Comparison of ENCODE assay signal across 12 cellular contexts in genomic region chr1:222124602-222125001, GRCh38.
DNase-seq lines count a peak whose midpoint lies in the region; ATAC-seq, FAIRE-seq and TF ChIP-seq lines count a peak whose summit lies in the region.
"Had no signal": no experiment of that assay in that cellular context is flagged by ENCODE, and none has a peak within 500 bp of the region (broad histone marks: within the 10 kb centered on the region; RNA-seq: fewer than 3 reads in every experiment).

No MANE protein-coding gene starts in this region.

- no peak overlapping the region for H2AK5ac ChIP-seq in H1 (ENCODE audit: low read depth, low read length)

- H2BK15ac ChIP-seq in H1 (ENCODE audit: low read length) = no peak overlapping the region

- H3K36me3 Mint-ChIP-seq in osteocyte (ENCODE audit: unreplicated experiment) = no peaks in the 10 kb centered on the region

- H2BK5ac ChIP-seq in H1 (ENCODE audit: low read depth, low read length) = no peak overlapping the region

- FAIRE-seq in H1 (lab: Jason Lieb, UNC) = peak; percentile 85

- TF ChIP-seq POLR2A in H1 (IDR thresholded peaks at IDR 0.05; ENCODE audit: control extremely low read depth in 1 of 2, low read depth in 2 of 2, low read length in 2 of 2) (no peak), adrenal gland (IDR thresholded peaks at IDR 0.05) (no peak)

- no peak overlapping the region for H3K56ac ChIP-seq in H1 (replicated peaks; ENCODE audit: insufficient read length, low read depth, low read length)

- H3K4me2 ChIP-seq in H1 (ENCODE audit: insufficient read depth in 1 of 2, low read depth in 2 of 2, low read length in 2 of 2) = no peak overlapping the region

- no peak overlapping the region for H3K9ac ChIP-seq in H1 (replicated peaks in 1 of 4; ENCODE audit: extremely low read depth in 1 of 4, low read depth in 3 of 4, low read length in 3 of 4)

- no peaks in the 10 kb centered on the region for H3K4me1 Mint-ChIP-seq in osteocyte (ENCODE audit: unreplicated experiment)
- H3K4me1 Mint-ChIP-seq: activated B cell treated with CpG ODN at 0.5 μM for 24 hours had no signal

- intact Hi-C loops in adrenal gland (cut with DNase I) = no loop called here
- intact Hi-C loops in right cardiac atrium (cut with DNase I) = no loop called here

- H3K4me1 ChIP-seq in H1 (replicated peaks in 1 of 4; ENCODE audit: control insufficient read depth in 3 of 4, insufficient read depth in 4 of 4, low read length in 3 of 4) (no peaks in the 10 kb centered on the region), adrenal gland (replicated peaks in 1 of 2) (no peaks in the 10 kb centered on the region), right cardiac atrium (ENCODE audit: control insufficient read depth, insufficient read depth, low read length) (no peaks in the 10 kb centered on the region)

- H3K27me3 ChIP-seq in H1 (replicated peaks in 1 of 4; ENCODE audit: control insufficient read depth in 3 of 4, extremely low read depth in 1 of 4, insufficient read depth in 3 of 4, low read length in 3 of 4) (no peaks in the 10 kb centered on the region), adrenal gland (no peaks in the 10 kb centered on the region), right cardiac atrium (ENCODE audit: control insufficient read depth, insufficient read depth) (no peaks in the 10 kb centered on the region)

- H2AFZ ChIP-seq in H1 (ENCODE audit: low read length) = peak overlapping the region; percentile 95; the same call in 1 of the 2 replicates

- H2BK20ac ChIP-seq in H1 (ENCODE audit: low read length) = no peak overlapping the region

- H3K4me3 ChIP-seq in H1 (ENCODE audit: extremely low read depth in 1 of 4, insufficient read depth in 2 of 4, low read depth in 3 of 4, low read length in 4 of 4) = no peak overlapping the region
- no peak overlapping the region for H3K4me3 ChIP-seq in adrenal gland
- no peak overlapping the region for H3K4me3 ChIP-seq in right cardiac atrium (ENCODE audit: low read length)

- H2BK120ac ChIP-seq in H1 (replicated peaks; ENCODE audit: low read depth, low read length) = no peak overlapping the region

- no peak for ATAC-seq in GM18517 (IDR thresholded peaks at IDR 0.05; ENCODE audit: unreplicated experiment)
- ATAC-seq in right cardiac atrium = no peak

- POLR2A ChIA-PET in H1 (lab: Charles Lee; ENCODE audit: partially characterized antibody) = no interaction called here

- CTCF ChIA-PET in H1 (lab: Charles Lee; ENCODE audit: partially characterized antibody) = interaction anchor here (0.6 to 6.3 kb wide), 29 partner anchors 9 to 642 kb away, joined by 3 to 60 read pairs (median 4); no protein-coding TSS in a partner anchor

- H3K27ac ChIP-seq in H1 (ENCODE audit: low read depth, low read length) (no peak overlapping the region), adrenal gland (no peak overlapping the region), right cardiac atrium (ENCODE audit: low read length) (no peak overlapping the region)
- H3K27ac ChIP-seq: RWPE1 had no signal

- H3K23me2 ChIP-seq in H1 (ENCODE audit: low read depth, low read length) = no peaks in the 10 kb centered on the region

- H3K36me3 ChIP-seq in H1 (ENCODE audit: control insufficient read depth in 2 of 4, insufficient read depth in 4 of 4, low read length in 3 of 4) (no peaks in the 10 kb centered on the region), adrenal gland (replicated peaks in 1 of 2) (no peaks in the 10 kb centered on the region)

- no peak overlapping the region for H4K5ac ChIP-seq in H1 (ENCODE audit: insufficient read length, low read depth, low read length)

- H3K23ac ChIP-seq in H1 (ENCODE audit: insufficient read length) = no peak overlapping the region

- H3K18ac ChIP-seq in H1 (ENCODE audit: extremely low read depth, low read length) = no peak overlapping the region; the same call in 1 of the 2 replicates

- H3K27me3 Mint-ChIP-seq in osteocyte (ENCODE audit: unreplicated experiment) = peaks cover 10% of the 10 kb centered on the region
- H3K27me3 Mint-ChIP-seq: activated B cell treated with CpG ODN at 0.5 μM for 24 hours had no signal

- 55% methylated on average over 1 of the region's 1 CpG; no CpG with 5 or more reads in 1 of the 2 experiments for WGBS in H1 (ENCODE audit: extremely low coverage in 1 of 2, insufficient coverage in 1 of 2, insufficient read length in 1 of 2, insufficient replicate concordance in 2 of 2, low coverage in 1 of 2, low lambda C conversion rate in 2 of 2, missing lambda C conversion rate in 1 of 2), 2 experiments
- WGBS in adrenal gland, 4 donors = 0 to 40% (median 31%) methylated on average over 1 of the region's 1 CpG
- WGBS in right cardiac atrium = 51% methylated on average over 1 of the region's 1 CpG

- H3K79me1 ChIP-seq in H1 (ENCODE audit: low read depth, low read length) = no peaks in the 10 kb centered on the region

- TF ChIP-seq EP300 in H1 (IDR thresholded peaks at IDR 0.05; ENCODE audit: borderline replicate concordance in 1 of 2, low read depth in 2 of 2, low read length in 2 of 2) = no peak

- no peaks in the 10 kb centered on the region for H3K79me2 ChIP-seq in H1 (ENCODE audit: control insufficient read depth in 1 of 2, insufficient read depth in 2 of 2, low read length in 2 of 2)

- peak; percentile 74 for TF ChIP-seq RAD21 in H1 (IDR thresholded peaks at IDR 0.05 in 1 of 2, conservative IDR thresholded peaks at IDR 0.05 in 1 of 2; ENCODE audit: low read depth in 2 of 2, low read length in 2 of 2)

- no peak overlapping the region for H4K8ac ChIP-seq in H1 (ENCODE audit: extremely low read depth, insufficient read depth, low read length)

- H4K20me1 ChIP-seq in H1 (replicated peaks in 1 of 2; ENCODE audit: control insufficient read depth in 1 of 2, insufficient read depth in 2 of 2, low read length in 2 of 2) = no peaks in the 10 kb centered on the region

- no peaks in the 10 kb centered on the region for H3K9me3 Mint-ChIP-seq in osteocyte (ENCODE audit: unreplicated experiment)
- H3K9me3 Mint-ChIP-seq: activated B cell treated with CpG ODN at 0.5 μM for 24 hours had no signal

- TF ChIP-seq CTCF in H1 (IDR thresholded peaks at IDR 0.05; ENCODE audit: control extremely low read depth in 1 of 3, insufficient read depth in 1 of 3, low read depth in 1 of 3, low read length in 3 of 3) (peak in 2 of 3 experiments; percentile 59 to 78; a peak in 3 of 4 replicates), osteocyte (IDR thresholded peaks at IDR 0.05) (peak; percentile 24), adrenal gland (IDR thresholded peaks at IDR 0.05) (peak in 2 of 6 experiments; percentile 36 to 43)

- no peak overlapping the region for H3K27ac Mint-ChIP-seq in osteocyte (ENCODE audit: unreplicated experiment)
- H3K27ac Mint-ChIP-seq: activated B cell treated with CpG ODN at 0.5 μM for 24 hours had no signal

- DNase-seq in ELR (ENCODE audit: low read depth) (peak; percentile 23), NCI-H446 treated with DMSO at 0.1 percent for 48 hours (lab: John Stamatoyannopoulos, UW) (peak; percentile 39), H1 (ENCODE audit: low read depth in 1 of 2, low spot score in 2 of 2) (no peak), osteocyte (ENCODE audit: extremely low spot score, unreplicated experiment) (no peak), adrenal gland (no peak), right cardiac atrium (no peak)
- DNase-seq in stimulated activated CD4-positive, alpha-beta T cell treated with anti-CD3 and anti-CD28 coated beads, Interleukin-2, amount 100 ng/mL, for 48 hours = no peak
- DNase-seq: activated B cell treated with CpG ODN at 0.5 μM for 24 hours, cortex of kidney, head of caudate nucleus had no signal

- no peak overlapping the region for H3K4ac ChIP-seq in H1 (replicated peaks; ENCODE audit: insufficient read length, low read depth, low read length)

- no peak overlapping the region for H2BK12ac ChIP-seq in H1 (ENCODE audit: low read depth, low read length)

- no peak overlapping the region for H4K91ac ChIP-seq in H1 (replicated peaks; ENCODE audit: insufficient read length, low read length)

- no peaks in the 10 kb centered on the region for H3K9me3 ChIP-seq in H1 (ENCODE audit: insufficient read depth in 2 of 2, low read depth in 1 of 2, low read length in 1 of 2)
- no peaks in the 10 kb centered on the region for H3K9me3 ChIP-seq in adrenal gland (replicated peaks in 1 of 3)
- no peaks in the 10 kb centered on the region for H3K9me3 ChIP-seq in right cardiac atrium (ENCODE audit: control insufficient read depth, low read length)

- H3K4me3 Mint-ChIP-seq in osteocyte (ENCODE audit: unreplicated experiment) = no peak overlapping the region
- H3K4me3 Mint-ChIP-seq: activated B cell treated with CpG ODN at 0.5 μM for 24 hours had no signal

- no peak overlapping the region for H3K14ac ChIP-seq in H1 (ENCODE audit: insufficient read length)

Comparison
In these comparisons a context has a peak if more than half of its experiments do, and no peak if none do; other contexts are left out.
1. DNase-seq: peak in ELR (single experiment) and NCI-H446 treated with DMSO at 0.1 percent for 48 hours (single experiment); none in H1 (0 of 2), osteocyte (single experiment), adrenal gland (0 of 7), stimulated activated CD4-positive, alpha-beta T cell treated with anti-CD3 and anti-CD28 coated beads, Interleukin-2, amount 100 ng/mL, for 48 hours (0 of 2) and right cardiac atrium (0 of 3).